1 cellular context compared by ENCODE assay signal in genomic region chr5:76319673-76320072, GRCh38.
TF ChIP-seq lines count a peak whose summit lies in the region.

No MANE protein-coding gene starts in this region.

TF ChIP-seq in K562, 482 proteins besides CTCF, POLR2A, EP300 and RAD21 (continued from another document and continues in another):
- TF ChIP-seq CREB3 (tag; conservative IDR thresholded peaks at IDR 0.05; ENCODE audit: low read depth) (no peak), SRSF7 (optimal IDR thresholded peaks at IDR 0.05; ENCODE audit: low read depth, low read length) (no peak), BCLAF1 (IDR thresholded peaks at IDR 0.05; ENCODE audit: borderline replicate concordance in 1 of 2, control insufficient read depth in 1 of 2, low read depth in 2 of 2, low read length in 1 of 2) (no peak), SIN3B (IDR thresholded peaks at IDR 0.05; ENCODE audit: low read depth) (no peak), DMBX1 (CRISPR knock-in tag; IDR thresholded peaks at IDR 0.05; ENCODE audit: borderline replicate concordance) (no peak), STAT5B (CRISPR knock-in tag; IDR thresholded peaks at IDR 0.05) (no peak), DNMT1 (IDR thresholded peaks at IDR 0.05) (no peak), FOXA3 (CRISPR knock-in tag; conservative IDR thresholded peaks at IDR 0.05 in 1 of 2, IDR thresholded peaks at IDR 0.05 in 1 of 2) (no peak), ZNF121 (CRISPR knock-in tag; conservative IDR thresholded peaks at IDR 0.05) (no peak), NCOA4 (IDR thresholded peaks at IDR 0.05; ENCODE audit: partially characterized antibody) (no peak), ZNF561 (CRISPR knock-in tag; conservative IDR thresholded peaks at IDR 0.05) (no peak), PCBP2 (IDR thresholded peaks at IDR 0.05; ENCODE audit: low read depth, low read length, poor library complexity, severe bottlenecking) (no peak), IRF2 (CRISPR knock-in tag; IDR thresholded peaks at IDR 0.05) (no peak), PHF20 (IDR thresholded peaks at IDR 0.05; ENCODE audit: partially characterized antibody) (no peak), TFE3 (CRISPR knock-in tag; IDR thresholded peaks at IDR 0.05) (no peak), ELF1 (tag; IDR thresholded peaks at IDR 0.05) (peak; percentile 78), NFATC3 (IDR thresholded peaks at IDR 0.05) (no peak), MAX (CRISPR knock-in tag; IDR thresholded peaks at IDR 0.05) (no peak), ZC3H4 (CRISPR knock-in tag; IDR thresholded peaks at IDR 0.05; ENCODE audit: borderline replicate concordance) (no peak), SMARCA4 (IDR thresholded peaks at IDR 0.05) (peak; percentile 98), RAD51 (IDR thresholded peaks at IDR 0.05; ENCODE audit: borderline replicate concordance, low read depth) (no peak), AFF4 (CRISPR knock-in tag; IDR thresholded peaks at IDR 0.05) (no peak), PCBP1 (IDR thresholded peaks at IDR 0.05; ENCODE audit: low read depth, low read length, poor library complexity, severe bottlenecking) (no peak), ATF4 (CRISPR knock-in tag; IDR thresholded peaks at IDR 0.05) (peak; percentile 59; the same call in 1 of the 2 replicates), PYGO2 (tag; IDR thresholded peaks at IDR 0.05) (peak; percentile 50; the same call in 1 of the 2 replicates), CBX1 (IDR thresholded peaks at IDR 0.05; ENCODE audit: low read depth) (no peak), MCM2 (IDR thresholded peaks at IDR 0.05; ENCODE audit: low read depth) (no peak), SFPQ (IDR thresholded peaks at IDR 0.05; ENCODE audit: low read depth, low read length) (no peak), MTA2 (IDR thresholded peaks at IDR 0.05; ENCODE audit: low read depth) (peak; percentile 89), SRSF3 (IDR thresholded peaks at IDR 0.05; ENCODE audit: insufficient read depth, low read length) (no peak), E2F4 (CRISPR knock-in tag; IDR thresholded peaks at IDR 0.05; ENCODE audit: low read depth) (no peak), ZFP1 (CRISPR knock-in tag; IDR thresholded peaks at IDR 0.05) (no peak), RBBP5 (IDR thresholded peaks at IDR 0.05; ENCODE audit: borderline replicate concordance, insufficient read depth, low read length, poor library complexity, severe bottlenecking) (no peak), PKNOX1 (IDR thresholded peaks at IDR 0.05) (peak; percentile 45; the same call in 1 of the 2 replicates), ZNF507 (tag; conservative IDR thresholded peaks at IDR 0.05) (no peak), PRMT5 (CRISPR knock-in tag; IDR thresholded peaks at IDR 0.05) (no peak), ESRRB (CRISPR knock-in tag; IDR thresholded peaks at IDR 0.05; ENCODE audit: borderline replicate concordance) (no peak), NFE2 (IDR thresholded peaks at IDR 0.05; ENCODE audit: low read depth) (peak; percentile 70), ZBTB7A (IDR thresholded peaks at IDR 0.05; ENCODE audit: borderline replicate concordance, control insufficient read depth, low read depth, low read length) (no peak), SP2 (IDR thresholded peaks at IDR 0.05; ENCODE audit: extremely low read depth, low read depth, low read length, poor library complexity, severe bottlenecking) (no peak), SMARCE1 (IDR thresholded peaks at IDR 0.05) (peak; percentile 97), TEAD4 (IDR thresholded peaks at IDR 0.05; ENCODE audit: low read length) (peak; percentile 97), TEAD4 (CRISPR knock-in tag; IDR thresholded peaks at IDR 0.05; ENCODE audit: borderline replicate concordance) (no peak), RUNX1 (IDR thresholded peaks at IDR 0.05; ENCODE audit: low read depth) (no peak), ZNF41 (CRISPR knock-in tag; conservative IDR thresholded peaks at IDR 0.05) (no peak), HDAC6 (IDR thresholded peaks at IDR 0.05; ENCODE audit: low read depth, low read length) (no peak), PBX2 (CRISPR knock-in tag; IDR thresholded peaks at IDR 0.05; ENCODE audit: low read depth) (no peak), PBX2 (tag; conservative IDR thresholded peaks at IDR 0.05; ENCODE audit: low read depth) (peak; percentile 90), SMAD3 (CRISPR knock-in tag; conservative IDR thresholded peaks at IDR 0.05) (0 out of 2 replicates have a peak, but pooled peaks have one; percentile 19), FUS (optimal IDR thresholded peaks at IDR 0.05; ENCODE audit: low read depth, low read length) (no peak), ATF1 (CRISPR knock-in tag; IDR thresholded peaks at IDR 0.05) (no peak), ATF1 (tag; IDR thresholded peaks at IDR 0.05) (peak; percentile 65)
